ENCODE assay signal across 11 cellular contexts in the genomic region with DNA sequence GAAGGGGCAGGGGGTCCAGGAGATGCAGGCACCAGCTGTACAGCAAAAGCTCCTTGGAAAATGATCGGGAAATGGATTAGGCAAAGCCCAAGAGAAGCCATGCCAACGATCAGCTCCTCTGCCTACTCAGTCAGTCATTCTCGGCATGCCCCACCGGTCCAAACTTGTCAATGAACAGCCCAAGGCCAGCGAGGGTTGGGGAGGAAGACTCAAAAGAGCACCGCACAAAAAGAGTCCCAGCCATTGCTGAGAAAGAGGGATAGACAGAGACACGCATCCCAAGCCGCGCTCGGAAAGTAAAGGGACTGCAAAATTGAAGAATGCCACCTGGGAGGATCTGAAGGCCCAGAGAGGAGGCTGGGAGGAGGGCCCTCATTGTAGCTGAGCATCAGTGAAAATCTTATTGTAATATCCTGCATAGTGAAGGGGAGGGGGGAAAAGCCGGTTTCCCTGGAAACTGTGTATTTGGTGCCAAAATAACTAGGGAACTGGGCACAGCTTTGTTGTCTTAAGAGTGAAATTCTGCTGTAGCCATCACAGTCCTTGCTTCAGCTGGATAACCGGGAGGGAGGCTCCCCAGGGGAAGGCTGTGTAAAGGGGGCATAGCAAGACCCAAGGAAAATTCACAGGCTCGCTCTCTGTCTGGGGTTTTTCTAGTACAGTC. TPM values are rescaled to one million over a fixed set of nuclear protein-coding genes. Genes with fewer than 3 reads are reported as not detected.
DNase-seq lines count a peak whose midpoint lies in the region; ATAC-seq and TF ChIP-seq lines count a peak whose summit lies in the region.
"Had no signal": no experiment of that assay in that cellular context is flagged by ENCODE, and none has a peak within 500 bp of the region (broad histone marks: within the 10 kb centered on the region; RNA-seq: fewer than 3 reads in every experiment).

No MANE protein-coding gene starts in this region.

- H3K4ac ChIP-seq in mesendoderm (ENCODE audit: low read depth, low read length), result peak overlapping the region; percentile 82

- no peak overlapping the region for H4K5ac ChIP-seq in mesendoderm (ENCODE audit: low read length)

- H3K79me1 ChIP-seq in mesendoderm (ENCODE audit: low read length), result peaks cover 7% of the 10 kb centered on the region

- H3K36me3 ChIP-seq in cardiac muscle cell (peaks cover 9% of the 10 kb centered on the region), mesendoderm (ENCODE audit: control insufficient read depth, insufficient read depth, low read length) (peaks cover 9% of the 10 kb centered on the region), vagina (peaks cover 0 to 6% of the 10 kb centered on the region in 2 donors)

- H2BK15ac ChIP-seq in mesendoderm (replicated peaks; ENCODE audit: low read depth), result no peak overlapping the region

- peak overlapping the region; percentile 92 for H3K18ac ChIP-seq in mesendoderm (ENCODE audit: low read length)

- peak overlapping the region; percentile 45 for H2BK120ac ChIP-seq in mesendoderm (ENCODE audit: low read depth, low read length)

- ATAC-seq in GM19463 (IDR thresholded peaks at IDR 0.05; ENCODE audit: unreplicated experiment) (no peak), GM19328 (IDR thresholded peaks at IDR 0.05; ENCODE audit: unreplicated experiment) (no peak)

- H4K8ac ChIP-seq in mesendoderm (ENCODE audit: low read depth, low read length), result no peak overlapping the region

- DNase-seq in cardiac muscle cell (ENCODE audit: low read depth in 1 of 2, low spot score in 1 of 2) (peak in 1 of 2 donors; percentile 49), cardiac septum (ENCODE audit: low spot score) (no peak), mesendoderm (no peak), vagina (ENCODE audit: extremely low spot score in 2 of 2) (no peak), NCI-H2171 (lab: John Stamatoyannopoulos, UW) (no peak)
- DNase-seq: MV-4-11; NCI-H69; stimulated activated CD4-positive, alpha-beta T cell treated with anti-CD3 and anti-CD28 coated beads, Interleukin-15, amount 100 ng/mL, for 24 hours had no signal

- TF ChIP-seq POLR2A in vagina (IDR thresholded peaks at IDR 0.05), result no peak

- WGBS in mesendoderm (ENCODE audit: extremely low coverage, insufficient coverage, low lambda C conversion rate), result no CpG with 5 or more reads among the region's 13 CpGs

- H2AK5ac ChIP-seq in mesendoderm (ENCODE audit: low read length), result no peak overlapping the region

- H3K4me2 ChIP-seq in mesendoderm (ENCODE audit: low read length), result peak overlapping the region; percentile 6

- H3K27me3 ChIP-seq in cardiac muscle cell, result no peaks in the 10 kb centered on the region
- H3K27me3 ChIP-seq in mesendoderm (ENCODE audit: insufficient read depth, low read length, poor library complexity), result no peaks in the 10 kb centered on the region
- no peaks in the 10 kb centered on the region for H3K27me3 ChIP-seq in vagina

- H2BK5ac ChIP-seq in mesendoderm (ENCODE audit: low read length), result peak overlapping the region; percentile 29

- H3K9me3 ChIP-seq in cardiac muscle cell (ENCODE audit: low read depth), result no peaks in the 10 kb centered on the region
- H3K9me3 ChIP-seq in vagina, result no peaks in the 10 kb centered on the region

- TF ChIP-seq CTCF in cardiac muscle cell (IDR thresholded peaks at IDR 0.05; ENCODE audit: low read depth, low read length) (no peak), vagina (IDR thresholded peaks at IDR 0.05) (no peak)

- H3K27ac ChIP-seq in cardiac muscle cell (peak overlapping the region; percentile 96), cingulate gyrus (ENCODE audit: low read depth, low read length) (peak overlapping the region; percentile 60), mesendoderm (ENCODE audit: low read depth, low read length) (peak overlapping the region; percentile 99), vagina (peak overlapping the region; percentile 46)

- H3K4me3 ChIP-seq in cardiac muscle cell, result no peak overlapping the region
- H3K4me3 ChIP-seq in mesendoderm (ENCODE audit: low read length), result no peak overlapping the region
- no peak overlapping the region for H3K4me3 ChIP-seq in vagina

- H3K56ac ChIP-seq in mesendoderm (ENCODE audit: low read length), result peak overlapping the region; percentile 76

- H3K79me2 ChIP-seq in mesendoderm (ENCODE audit: control insufficient read depth, insufficient read depth, low read length), result peaks cover 30% of the 10 kb centered on the region

- intact Hi-C loops in cardiac septum (cut with DNase I) (loop anchor here (5.0 kb wide), 1 partner anchor 39 kb away; no protein-coding TSS in a partner anchor), vagina (cut with DNase I) (no loop called here)

- H3K4me1 ChIP-seq in cardiac muscle cell (ENCODE audit: low read depth) (peaks cover 22% of the 10 kb centered on the region), mesendoderm (ENCODE audit: control insufficient read depth, low read depth, low read length) (peaks cover 6% of the 10 kb centered on the region), vagina (peaks cover 43% of the 10 kb centered on the region)

- H3K23ac ChIP-seq in mesendoderm (ENCODE audit: low read length), result no peak overlapping the region

- peak overlapping the region; percentile 65 for H3K9ac ChIP-seq in mesendoderm (ENCODE audit: low read length)

RNA-seq across cellular contexts. Expression of gene KDM2B, which starts 4.7 kb away (rescaled TPM):
- 70.5 and 82.1 TPM in 2 replicates for total RNA-seq in cardiac muscle cell
- 30.8 and 35.8 TPM in 2 replicates for polyA plus RNA-seq in cardiac muscle cell
- total RNA-seq in cardiac septum, result 10.1 TPM
- polyA plus RNA-seq in mesendoderm (2013, experiment 1 of 2), result 74.8 TPM
- 78.1 TPM for polyA plus RNA-seq in mesendoderm (2013, experiment 2 of 2)
- 18.9 TPM for total RNA-seq in vagina

RNA-seq across cellular contexts. Expression of gene ORAI1, which starts 50.2 kb away (rescaled TPM):
- total RNA-seq in cardiac muscle cell (36.7 and 41.5 TPM in 2 replicates), cardiac septum (8.0 TPM), vagina (18.2 TPM)
- 63.4 and 72.2 TPM in 2 replicates for polyA plus RNA-seq in cardiac muscle cell
- 26.1 TPM for polyA plus RNA-seq in mesendoderm (2013, experiment 1 of 2)
- polyA plus RNA-seq in mesendoderm (2013, experiment 2 of 2), result 27.7 TPM

Comparison
In these comparisons a context has a peak if more than half of its experiments do, and no peak if none do; other contexts are left out.
1. H3K27ac ChIP-seq: peak in every context shown above with its lines; median percentile 99 in mesendoderm; 96 in cardiac muscle cell; 60 in cingulate gyrus; 46 in vagina.